ENCODE assay signal across 8 cellular contexts in genomic region chr4:2354127-2354526, GRCh38.
A peak's percentile ranks its signal among the peaks of the same experiment; 100 is the strongest.
DNase-seq lines count a peak whose midpoint lies in the region; ATAC-seq and TF ChIP-seq lines count a peak whose summit lies in the region.

No MANE protein-coding gene starts in this region.

- no peak overlapping the region for H3K4ac ChIP-seq in neuronal stem cell (ENCODE audit: low read length)

- H3K18ac ChIP-seq in neuronal stem cell (ENCODE audit: low read length), result peak overlapping the region; percentile 29

- H3K9me2 ChIP-seq in Karpas-422 (replicated peaks; ENCODE audit: insufficient read depth, low read length), result no peaks in the 10 kb centered on the region

- no peak for TF ChIP-seq POLR2A in tibial nerve (IDR thresholded peaks at IDR 0.05)

- peaks cover 6% of the 10 kb centered on the region for H3K4me1 Mint-ChIP-seq in activated CD4-positive, alpha-beta T cell treated with anti-CD3 and anti-CD28 coated beads, Interleukin-2, amount 10 ng/mL, durations not matched to agents 7 days and 5 days

- peak; percentile 26 for DNase-seq in activated CD4-positive, alpha-beta T cell treated with anti-CD3 and anti-CD28 coated beads, Interleukin-2, amount 10 ng/mL, durations not matched to agents 7 days and 5 days
- no peak for DNase-seq in activated CD4-positive, alpha-beta T cell treated with anti-CD3 and anti-CD28 coated beads, Interleukin-2, amount 50 U/mL, for 48 hours
- peak; percentile 64 for DNase-seq in Karpas-422
- peak; percentile 17 for DNase-seq in dermis blood vessel endothelial cell
- DNase-seq in neuronal stem cell (ENCODE audit: low spot score), result no peak
- DNase-seq in tibial nerve (ENCODE audit: low spot score in 2 of 2), result no peak
- no peak for DNase-seq in NCI-H510A (lab: John Stamatoyannopoulos, UW)

- H3K4me3 Mint-ChIP-seq in activated CD4-positive, alpha-beta T cell treated with anti-CD3 and anti-CD28 coated beads, Interleukin-2, amount 10 ng/mL, durations not matched to agents 7 days and 5 days, result no peak overlapping the region

- H2BK12ac ChIP-seq in neuronal stem cell (ENCODE audit: low read length), result no peak overlapping the region

- no peak overlapping the region for H4K91ac ChIP-seq in neuronal stem cell (ENCODE audit: low read depth, low read length, poor library complexity)

- H3K4me3 ChIP-seq in Karpas-422 (ENCODE audit: low read length) (no peak overlapping the region), neuronal stem cell (ENCODE audit: low read length in 2 of 2) (no peak overlapping the region), tibial nerve (no peak overlapping the region)

- CTCF ChIA-PET in activated CD4-positive, alpha-beta T cell treated with anti-CD3 and anti-CD28 coated beads, Interleukin-2, amount 10 ng/mL, durations not matched to agents 7 days and 5 days (lab: Charles Lee), result interaction anchor here (0.7 to 1.2 kb wide), 2 partner anchors 50 to 117 kb away, joined by 3 to 5 read pairs; no protein-coding TSS in a partner anchor

- POLR2A ChIA-PET in activated CD4-positive, alpha-beta T cell treated with anti-CD3 and anti-CD28 coated beads, Interleukin-2, amount 10 ng/mL, durations not matched to agents 7 days and 5 days (lab: Charles Lee), result no interaction called here

- no peaks in the 10 kb centered on the region for H3K9me3 Mint-ChIP-seq in activated CD4-positive, alpha-beta T cell treated with anti-CD3 and anti-CD28 coated beads, Interleukin-2, amount 10 ng/mL, durations not matched to agents 7 days and 5 days

- H3K4me1 ChIP-seq in Karpas-422 (ENCODE audit: low read length), result peaks cover 5% of the 10 kb centered on the region
- peaks cover 0 to 5% of the 10 kb centered on the region in 2 donors for H3K4me1 ChIP-seq in neuronal stem cell (ENCODE audit: control insufficient read depth in 2 of 2, insufficient read depth in 1 of 2, low read depth in 1 of 2, low read length in 2 of 2)
- no peaks in the 10 kb centered on the region for H3K4me1 ChIP-seq in tibial nerve

- H3K79me1 ChIP-seq in neuronal stem cell (ENCODE audit: low read depth, low read length), result no peaks in the 10 kb centered on the region

- TF ChIP-seq EP300 in tibial nerve (IDR thresholded peaks at IDR 0.05), result no peak

- H3K36me3 ChIP-seq in Karpas-422 (ENCODE audit: insufficient read depth, low read length) (no peaks in the 10 kb centered on the region), neuronal stem cell (replicated peaks in 1 of 2; ENCODE audit: control insufficient read depth in 2 of 2, insufficient read depth in 2 of 2, low read length in 2 of 2) (no peaks in the 10 kb centered on the region), tibial nerve (peaks cover 0 to 19% (median 0%) of the 10 kb centered on the region in 3 donors)

- H3K27me3 ChIP-seq in Karpas-422 (ENCODE audit: low read length), result no peaks in the 10 kb centered on the region
- H3K27me3 ChIP-seq in neuronal stem cell (ENCODE audit: control insufficient read depth in 3 of 3, insufficient read depth in 3 of 3, low read depth in 1 of 3, low read length in 3 of 3), result peaks cover 0 to 21% (median 0%) of the 10 kb centered on the region in 3 experiments
- no peaks in the 10 kb centered on the region for H3K27me3 ChIP-seq in tibial nerve

- no peaks in the 10 kb centered on the region for H3K79me2 ChIP-seq in Karpas-422 (ENCODE audit: low read length)

- H3K9me3 ChIP-seq in Karpas-422 (ENCODE audit: low read length) (no peaks in the 10 kb centered on the region), neuronal stem cell (replicated peaks in 1 of 2; ENCODE audit: control insufficient read depth in 2 of 2, insufficient read depth in 1 of 2, low read depth in 1 of 2, low read length in 2 of 2) (no peaks in the 10 kb centered on the region), tibial nerve (no peaks in the 10 kb centered on the region)

- no peaks in the 10 kb centered on the region for H3K36me3 Mint-ChIP-seq in activated CD4-positive, alpha-beta T cell treated with anti-CD3 and anti-CD28 coated beads, Interleukin-2, amount 10 ng/mL, durations not matched to agents 7 days and 5 days (ENCODE audit: low read depth)

- no peak overlapping the region for H2BK120ac ChIP-seq in neuronal stem cell (ENCODE audit: low read depth, low read length)

- H2BK15ac ChIP-seq in neuronal stem cell (ENCODE audit: low read length), result peak overlapping the region; percentile 10

- H2AK5ac ChIP-seq in neuronal stem cell (ENCODE audit: low read depth, low read length), result peak overlapping the region; percentile 30

- TF ChIP-seq CTCF in tibial nerve (IDR thresholded peaks at IDR 0.05), result peak in 2 of 5 experiments; percentile 11 to 23

- no peak overlapping the region for H3K14ac ChIP-seq in neuronal stem cell (ENCODE audit: low read length)

- H3K27ac ChIP-seq in Karpas-422 (ENCODE audit: low read length) (no peak overlapping the region), neuronal stem cell (replicated peaks; ENCODE audit: low read length) (no peak overlapping the region), tibial nerve (no peak overlapping the region)

- H3K4me2 ChIP-seq in Karpas-422 (ENCODE audit: low read depth, low read length, poor library complexity, severe bottlenecking) (no peak overlapping the region), neuronal stem cell (ENCODE audit: insufficient read depth, low read length, poor library complexity, severe bottlenecking) (no peak overlapping the region)

- no CpG with 5 or more reads among the region's 7 CpGs for WGBS in neuronal stem cell (ENCODE audit: extremely low coverage in 2 of 2, insufficient read length in 2 of 2, insufficient replicate concordance in 1 of 2), 2 donors
- whole genome bisulfite sequencing in tibial nerve, 2 donors, result 47 to 55% methylated on average over 7 of the region's 7 CpGs

- no peaks in the 10 kb centered on the region for H4K20me1 ChIP-seq in Karpas-422 (ENCODE audit: insufficient read depth, low read depth, low read length)

- H3K27ac Mint-ChIP-seq in activated CD4-positive, alpha-beta T cell treated with anti-CD3 and anti-CD28 coated beads, Interleukin-2, amount 10 ng/mL, durations not matched to agents 7 days and 5 days, result no peak overlapping the region

- H2AFZ ChIP-seq in Karpas-422 (ENCODE audit: low read length) (no peak overlapping the region), neuronal stem cell (ENCODE audit: low read length) (no peak overlapping the region)

- H4K8ac ChIP-seq in neuronal stem cell (ENCODE audit: low read depth, low read length), result no peak overlapping the region

- H2BK5ac ChIP-seq in neuronal stem cell (ENCODE audit: low read length), result no peak overlapping the region

- H3K23ac ChIP-seq in neuronal stem cell (ENCODE audit: low read depth, low read length, poor library complexity), result no peak overlapping the region

- ATAC-seq in HG02571 (IDR thresholded peaks at IDR 0.05; ENCODE audit: unreplicated experiment), result no peak

- no peaks in the 10 kb centered on the region for H3K27me3 Mint-ChIP-seq in activated CD4-positive, alpha-beta T cell treated with anti-CD3 and anti-CD28 coated beads, Interleukin-2, amount 10 ng/mL, durations not matched to agents 7 days and 5 days

- no peak overlapping the region for H3K9ac ChIP-seq in Karpas-422 (ENCODE audit: low read length)
- no peak overlapping the region for H3K9ac ChIP-seq in neuronal stem cell (ENCODE audit: low read depth, low read length, poor library complexity)

Comparison
In these comparisons a context has a peak if more than half of its experiments do, and no peak if none do; other contexts are left out.
1. DNase-seq: peak in activated CD4-positive, alpha-beta T cell treated with anti-CD3 and anti-CD28 coated beads, Interleukin-2, amount 10 ng/mL, durations not matched to agents 7 days and 5 days (single experiment), Karpas-422 (single experiment) and dermis blood vessel endothelial cell (single experiment); none in activated CD4-positive, alpha-beta T cell treated with anti-CD3 and anti-CD28 coated beads, Interleukin-2, amount 50 U/mL, for 48 hours (0 of 2), neuronal stem cell (single experiment), tibial nerve (0 of 2) and NCI-H510A (single experiment).